Comparison of ENCODE assay signal across 9 cellular contexts in the genomic region with DNA sequence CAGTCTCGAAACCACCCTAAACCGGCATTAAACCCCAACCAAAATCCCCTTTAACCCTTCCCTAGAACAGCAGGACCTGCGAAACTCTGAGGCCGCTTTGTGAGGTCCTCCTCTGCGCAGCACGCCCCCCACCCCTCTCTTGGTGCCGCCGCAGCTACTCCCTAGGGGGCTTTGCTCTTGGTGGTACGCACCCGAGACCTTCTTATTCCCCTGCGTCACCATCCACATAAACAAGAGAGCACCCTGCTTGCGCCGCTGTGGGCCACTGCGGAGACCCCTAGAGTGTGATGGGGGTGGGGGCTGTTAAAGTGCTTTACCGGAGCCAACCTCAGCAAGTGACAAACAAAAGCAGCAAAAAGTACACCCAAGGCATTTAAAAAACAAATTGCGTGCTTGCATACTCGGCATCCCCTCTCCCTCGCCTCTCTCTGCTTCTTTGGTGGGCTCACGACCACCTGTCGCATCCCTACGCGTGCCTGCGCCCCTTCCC. TPM values are rescaled to one million over a fixed set of nuclear protein-coding genes. Genes with fewer than 3 reads are reported as not detected.
DNase-seq lines count a peak whose midpoint lies in the region; ATAC-seq, FAIRE-seq and TF ChIP-seq lines count a peak whose summit lies in the region.
"Had no signal": no experiment of that assay in that cellular context is flagged by ENCODE, and none has a peak within 500 bp of the region (broad histone marks: within the 10 kb centered on the region; RNA-seq: fewer than 3 reads in every experiment).

No MANE protein-coding gene starts in this region.

- FAIRE-seq in small intestine (lab: Jason Lieb, UNC): no peak

- no peaks in the 10 kb centered on the region for H3K79me2 ChIP-seq in PC-3 (ENCODE audit: low read length)

- no peak overlapping the region for H3K27ac Mint-ChIP-seq in activated CD8-positive, alpha-beta T cell treated with anti-CD3 and anti-CD28 coated beads, Interleukin-2, amount 10 ng/mL, durations not matched to agents 7 days and 5 days

- no peak for TF ChIP-seq POLR2A in gastroesophageal sphincter (IDR thresholded peaks at IDR 0.05)

- H3K9me3 ChIP-seq in HEK293 (ENCODE audit: control insufficient read depth, insufficient read depth, low read depth, low read length) (no peaks in the 10 kb centered on the region), iPS DF 6.9 (ENCODE audit: control insufficient read depth, insufficient read depth, low read length) (no peaks in the 10 kb centered on the region), small intestine (ENCODE audit: control insufficient read depth, low read depth) (no peaks in the 10 kb centered on the region), PC-3 (ENCODE audit: low read length) (no peaks in the 10 kb centered on the region), gastroesophageal sphincter (no peaks in the 10 kb centered on the region)

- H3K4me3 Mint-ChIP-seq in activated CD8-positive, alpha-beta T cell treated with anti-CD3 and anti-CD28 coated beads, Interleukin-2, amount 10 ng/mL, durations not matched to agents 7 days and 5 days: peak overlapping the region; percentile 80

- H3K4me2 ChIP-seq in PC-3 (ENCODE audit: low read length): no peak overlapping the region

- H3K9me3 Mint-ChIP-seq in activated CD8-positive, alpha-beta T cell treated with anti-CD3 and anti-CD28 coated beads, Interleukin-2, amount 10 ng/mL, durations not matched to agents 7 days and 5 days (ENCODE audit: insufficient read depth): no peaks in the 10 kb centered on the region

- intact Hi-C loops in PC-3 (cut with micrococcal nuclease): no loop called here

- TF ChIP-seq CTCF in HEK293 (tag by site-specific recombination; IDR thresholded peaks at IDR 0.05): no peak
- TF ChIP-seq CTCF in PC-3 (conservative IDR thresholded peaks at IDR 0.05; ENCODE audit: low read depth, low read length): no peak
- no peak for TF ChIP-seq CTCF in gastroesophageal sphincter (IDR thresholded peaks at IDR 0.05)

- CTCF ChIA-PET in HEK293 (lab: Yijun Ruan, JAX) (interaction anchor here (0.7 kb wide), 1 partner anchor 559 kb away, joined by 4 read pairs; no protein-coding TSS in a partner anchor), PC-3 (lab: Charles Lee) (interaction anchor here (1.2 kb wide), 1 partner anchor 371 kb away, joined by 7 read pairs; no protein-coding TSS in a partner anchor)
- CTCF ChIA-PET in activated CD8-positive, alpha-beta T cell treated with anti-CD3 and anti-CD28 coated beads, Interleukin-2, amount 10 ng/mL, durations not matched to agents 7 days and 5 days (lab: Charles Lee): interaction anchor here (0.6 to 3.2 kb wide), 7 partner anchors 9 to 672 kb away, joined by 3 to 12 read pairs (median 4); partner anchors contain the start of gene STX16

- peaks cover 28% of the 10 kb centered on the region for H3K27me3 ChIP-seq in iPS DF 6.9 (ENCODE audit: control insufficient read depth, insufficient read depth, low read length)
- peaks cover 0 to 25% of the 10 kb centered on the region in 2 donors for H3K27me3 ChIP-seq in small intestine (ENCODE audit: control insufficient read depth in 2 of 2, insufficient read depth in 2 of 2, low read length in 2 of 2)
- H3K27me3 ChIP-seq in PC-3 (ENCODE audit: low read length): peaks cover 29% of the 10 kb centered on the region
- peaks cover 81% of the 10 kb centered on the region for H3K27me3 ChIP-seq in gastroesophageal sphincter

- POLR2A ChIA-PET in HEK293 (lab: Yijun Ruan, JAX): no interaction called here
- POLR2A ChIA-PET in activated CD8-positive, alpha-beta T cell treated with anti-CD3 and anti-CD28 coated beads, Interleukin-2, amount 10 ng/mL, durations not matched to agents 7 days and 5 days (lab: Charles Lee): interaction anchor here (0.7 to 0.9 kb wide), 2 partner anchors 37 to 201 kb away, joined by 3 to 4 read pairs; partner anchors contain the start of gene STX16
- POLR2A ChIA-PET in PC-3 (lab: Charles Lee; ENCODE audit: unreplicated experiment): no interaction called here

- DNase-seq in activated CD8-positive, alpha-beta T cell treated with anti-CD3 and anti-CD28 coated beads, Interleukin-2, amount 10 ng/mL, durations not matched to agents 7 days and 5 days: no peak
- no peak for DNase-seq in iPS DF 6.9 (ENCODE audit: low read depth, low spot score)
- no peak for DNase-seq in small intestine
- DNase-seq in PC-3: no peak
- DNase-seq in NCI-H1436 treated with DMSO at 0.1 percent for 48 hours (lab: John Stamatoyannopoulos, UW): no peak

- H3K4me3 ChIP-seq in HEK293 (ENCODE audit: low read depth, low read length): no peak overlapping the region
- peak overlapping the region; percentile 52; the same call in 1 of the 2 replicates for H3K4me3 ChIP-seq in iPS DF 6.9 (ENCODE audit: low read length)
- peak overlapping the region; percentile 16 to 17 for H3K4me3 ChIP-seq in small intestine (ENCODE audit: low read depth in 1 of 2, low read length in 2 of 2)
- H3K4me3 ChIP-seq in PC-3 (ENCODE audit: low read length): no peak overlapping the region
- H3K4me3 ChIP-seq in gastroesophageal sphincter: peak overlapping the region in 1 of 2 donors; percentile 46
- H3K4me3 ChIP-seq: SJSA1 had no signal

- no peak overlapping the region for H2AFZ ChIP-seq in PC-3 (ENCODE audit: low read length)

- ATAC-seq in activated CD8-positive, alpha-beta T cell treated with anti-CD3 and anti-CD28 coated beads, Interleukin-2, amount 10 ng/mL, durations not matched to agents 7 days and 5 days: no peak
- ATAC-seq in PC-3 (no peak), gastroesophageal sphincter (no peak), HG03469 (IDR thresholded peaks at IDR 0.05; ENCODE audit: unreplicated experiment) (no peak)

- no peak overlapping the region for H3K27ac ChIP-seq in HEK293 (ENCODE audit: extremely low read depth, low read depth, low read length)
- no peak overlapping the region for H3K27ac ChIP-seq in iPS DF 6.9 (ENCODE audit: low read length)
- H3K27ac ChIP-seq in small intestine (ENCODE audit: low read depth in 1 of 2, low read length in 1 of 2): no peak overlapping the region
- H3K27ac ChIP-seq in PC-3 (ENCODE audit: low read length): no peak overlapping the region
- H3K27ac ChIP-seq in gastroesophageal sphincter: no peak overlapping the region
- H3K27ac ChIP-seq: SJSA1 had no signal

- TF ChIP-seq EP300 in gastroesophageal sphincter (IDR thresholded peaks at IDR 0.05): no peak

- H3K4me1 ChIP-seq in HEK293 (ENCODE audit: control insufficient read depth, insufficient read depth, low read length): no peaks in the 10 kb centered on the region
- H3K4me1 ChIP-seq in iPS DF 6.9 (ENCODE audit: control insufficient read depth, insufficient read depth, low read length): peaks cover 7% of the 10 kb centered on the region
- H3K4me1 ChIP-seq in small intestine (ENCODE audit: control insufficient read depth in 2 of 2, insufficient read depth in 1 of 2, low read depth in 1 of 2, low read length in 1 of 2): peaks cover 0 to 2% of the 10 kb centered on the region in 2 donors
- H3K4me1 ChIP-seq in PC-3 (ENCODE audit: insufficient read depth, low read length): no peaks in the 10 kb centered on the region
- H3K4me1 ChIP-seq in gastroesophageal sphincter: peaks cover 0 to 44% (median 10%) of the 10 kb centered on the region in 3 donors

- peaks cover 51% of the 10 kb centered on the region for H3K27me3 Mint-ChIP-seq in activated CD8-positive, alpha-beta T cell treated with anti-CD3 and anti-CD28 coated beads, Interleukin-2, amount 10 ng/mL, durations not matched to agents 7 days and 5 days (ENCODE audit: low read depth)

- no peaks in the 10 kb centered on the region for H3K9me2 ChIP-seq in PC-3 (replicated peaks; ENCODE audit: low read length)

- no peaks in the 10 kb centered on the region for H3F3A ChIP-seq in PC-3 (ENCODE audit: low read length, unreplicated experiment)

- WGBS in iPS DF 6.9 (ENCODE audit: insufficient coverage, insufficient read length): no CpG with 5 or more reads among the region's 23 CpGs
- 38 to 48% (median 41%) methylated on average over 21 to 23 of the region's 23 CpGs for WGBS in small intestine, 3 donors
- WGBS in gastroesophageal sphincter (ENCODE audit: low coverage in 1 of 2), 2 donors: 31 to 67% methylated on average over 1 to 10 of the region's 23 CpGs

- BruUV-seq in PC-3 (replicated peaks; lab: Mats Ljungman, UMichigan): no TSS peak

- H3K36me3 Mint-ChIP-seq in activated CD8-positive, alpha-beta T cell treated with anti-CD3 and anti-CD28 coated beads, Interleukin-2, amount 10 ng/mL, durations not matched to agents 7 days and 5 days (ENCODE audit: low read depth): no peaks in the 10 kb centered on the region

- H3K36me3 ChIP-seq in HEK293 (ENCODE audit: control insufficient read depth in 2 of 2, insufficient read depth in 1 of 2, low read length in 2 of 2) (peaks cover 0 to 25% of the 10 kb centered on the region in 2 experiments; a peak in 2 of 3 replicates), iPS DF 6.9 (ENCODE audit: control insufficient read depth, insufficient read depth, low read length) (no peaks in the 10 kb centered on the region; the same call in 1 of the 2 replicates), small intestine (ENCODE audit: control insufficient read depth in 2 of 2, insufficient read depth in 2 of 2, low read length in 2 of 2) (no peaks in the 10 kb centered on the region), PC-3 (ENCODE audit: low read depth, low read length) (no peaks in the 10 kb centered on the region), gastroesophageal sphincter (no peaks in the 10 kb centered on the region)
- H3K36me3 ChIP-seq: SJSA1 had no signal

- H3K4me1 Mint-ChIP-seq in activated CD8-positive, alpha-beta T cell treated with anti-CD3 and anti-CD28 coated beads, Interleukin-2, amount 10 ng/mL, durations not matched to agents 7 days and 5 days (ENCODE audit: low read depth): peaks cover 61% of the 10 kb centered on the region

- H4K20me1 ChIP-seq in PC-3 (ENCODE audit: low read length): no peaks in the 10 kb centered on the region

- no peak overlapping the region for H3K9ac ChIP-seq in PC-3 (ENCODE audit: low read length)

RNA-seq across cellular contexts. Expression of gene GNAS, which starts 0.5 kb away (rescaled TPM):
- total RNA-seq in activated CD8-positive, alpha-beta T cell treated with anti-CD3 and anti-CD28 coated beads, Interleukin-2, amount 10 ng/mL, durations not matched to agents 7 days and 5 days: 100 to 1,000 TPM; 912 to 952 TPM
- 100 to 1,000 TPM; 493 to 875 (median 519) TPM for polyA plus RNA-seq in small intestine
- total RNA-seq in PC-3 (2014; rRNA removed) (694 and 822 TPM in 2 replicates), gastroesophageal sphincter (100 to 1,000 TPM; 521 to 893 (median 652) TPM)

RNA-seq across cellular contexts. Expression of gene GNAS-AS1, which starts 1.3 kb away (rescaled TPM):
- total RNA-seq in activated CD8-positive, alpha-beta T cell treated with anti-CD3 and anti-CD28 coated beads, Interleukin-2, amount 10 ng/mL, durations not matched to agents 7 days and 5 days: 1 to 10 TPM; 1.3 to 2.0 TPM
- under 1 TPM in 1 of 3 donors, not detected in 2; 0.37 TPM for polyA plus RNA-seq in small intestine
- total RNA-seq in PC-3 (2014; rRNA removed): 0.11 TPM in 1 of 2 replicates, not detected in the other
- total RNA-seq in gastroesophageal sphincter: under 1 TPM in 1 of 4 donors, not detected in 3; 0.19 TPM
- total RNA-seq: SJSA1 had no signal

Comparison
In these comparisons a context has a peak if more than half of its experiments do, and no peak if none do; other contexts are left out.
1. H3K4me3 ChIP-seq: peak in iPS DF 6.9 (single experiment) and small intestine (2 of 2); none in HEK293 (single experiment) and PC-3 (single experiment).